Comparison of ENCODE assay signal across 13 cellular contexts in genomic region chr9:68577778-68578591, GRCh38. TPM values are rescaled to one million over a fixed set of nuclear protein-coding genes. Genes with fewer than 3 reads are reported as not detected.
DNase-seq lines count a peak whose midpoint lies in the region; ATAC-seq lines count a peak whose summit lies in the region.
"Had no signal": no experiment of that assay in that cellular context is flagged by ENCODE, and none has a peak within 500 bp of the region (broad histone marks: within the 10 kb centered on the region; RNA-seq: fewer than 3 reads in every experiment).

No MANE protein-coding gene starts in this region.

- DNase-seq in DMS53 (lab: John Stamatoyannopoulos, UW) (peak; percentile 6), DMS53 treated with DMSO at 0.1 percent for 48 hours (lab: John Stamatoyannopoulos, UW; ENCODE audit: unreplicated experiment) (no peak), MG63 (no peak), NCI-H524 treated with DMSO at 0.1 percent for 48 hours (lab: John Stamatoyannopoulos, UW) (no peak)
- no peak for DNase-seq in activated CD4-positive, alpha-beta T cell treated with anti-CD3 and anti-CD28 coated beads for 1 hour
- no peak for DNase-seq in activated naive CD4-positive, alpha-beta T cell (lab: John Stamatoyannopoulos, UW)
- DNase-seq: activated naive CD8-positive, alpha-beta T cell treated with anti-CD3 and anti-CD28 coated beads, Interleukin-2, amount 10 ng/mL, durations not matched to agents 7 days and 5 days; effector memory CD4-positive, alpha-beta T cell had no signal

- no peaks in the 10 kb centered on the region for H3K9me3 ChIP-seq in MG63

- no peak overlapping the region for H3K4me3 ChIP-seq in MG63
- H3K4me3 ChIP-seq: smooth muscle cell had no signal

- H3K36me3 ChIP-seq in MG63: no peaks in the 10 kb centered on the region

- peak; percentile 83 for ATAC-seq in HG02642 (IDR thresholded peaks at IDR 0.05; ENCODE audit: poor library complexity, unreplicated experiment)
- ATAC-seq in HG03457 (IDR thresholded peaks at IDR 0.05; ENCODE audit: unreplicated experiment): peak; percentile 80
- ATAC-seq: stimulated activated effector memory CD8-positive, alpha-beta T cell treated with anti-CD3 and anti-CD28 coated beads, Interleukin-12 subunit alpha, Interleukin-12 subunit beta, amount 100 ng/mL, for 72 hours had no signal

- 0 out of 2 replicates have a peak, but pooled peaks cover 2% of the 10 kb centered on the region for H3K27me3 ChIP-seq in MG63

RNA-seq across cellular contexts. Expression of gene TMEM252, which starts 37.3 kb away (rescaled TPM):
- not detected in 2 replicates for total RNA-seq in MG63 (2014; rRNA removed; shearing (Covaris generic); ENCODE audit: low replicate concordance)
- total RNA-seq: activated naive CD8-positive, alpha-beta T cell treated with anti-CD3 and anti-CD28 coated beads, Interleukin-2, amount 10 ng/mL, durations not matched to agents 7 days and 5 days; Daoy; smooth muscle cell had no signal
